ENCODE assay signal across 25 cellular contexts in the genomic region with DNA sequence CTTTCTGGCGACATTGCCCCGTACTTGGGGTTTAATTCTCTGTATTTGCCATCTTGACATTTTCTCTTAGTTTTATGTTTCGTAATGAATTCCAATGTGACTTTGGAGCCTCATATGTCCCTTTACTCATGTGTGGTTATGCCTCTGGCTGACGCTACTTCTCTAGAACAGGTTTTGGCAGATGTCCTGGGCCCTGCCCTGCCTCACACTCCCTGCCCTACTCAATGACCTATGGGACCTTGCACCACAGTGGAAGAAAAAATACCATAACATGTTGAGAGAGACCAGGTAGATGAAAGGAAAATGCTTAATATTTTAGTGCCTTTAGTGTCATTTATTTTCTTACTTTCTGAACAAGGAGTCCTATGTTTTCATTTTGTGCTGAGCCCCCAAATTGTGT.
"Had no signal": no experiment of that assay in that cellular context is flagged by ENCODE, and none has a peak within 500 bp of the region (broad histone marks: within the 10 kb centered on the region; RNA-seq: fewer than 3 reads in every experiment).

No MANE protein-coding gene starts in this region.

- H3K4me2 ChIP-seq: hepatocyte had no signal

- FAIRE-seq: endometrium, kidney had no signal

- DNase-seq: cerebellar nuclear complex; colonic mucosa; cortex of kidney; effector CD8-positive, alpha-beta T cell; effector memory CD8-positive, alpha-beta T cell; endodermal cell; foreskin fibroblast; foreskin melanocyte; gastrocnemius medialis; glutamatergic neuron; head of caudate nucleus; hypothalamus; immature natural killer cell; islet precursor cell; kidney; kidney glomerular epithelial cell; left colon; left ventricle myocardium inferior; lower lobe of right lung; mesendoderm; midbrain; naive thymus-derived CD4-positive, alpha-beta T cell had no signal

- H3K4me1 ChIP-seq: colonic mucosa, esophagus muscularis mucosa, gastrocnemius medialis, left ventricle myocardium inferior, lower lobe of right lung had no signal

- H3K9me3 ChIP-seq: colonic mucosa, esophagus muscularis mucosa, gastrocnemius medialis, left ventricle myocardium inferior, lower lobe of right lung had no signal

- H3K27ac ChIP-seq: colonic mucosa, esophagus muscularis mucosa, gastrocnemius medialis, hepatocyte, left ventricle myocardium inferior, lower lobe of right lung had no signal

- H3K27me3 ChIP-seq: colonic mucosa, esophagus muscularis mucosa, gastrocnemius medialis, hepatocyte had no signal

- ATAC-seq: effector memory CD8-positive, alpha-beta T cell; gastrocnemius medialis; left colon; lower lobe of right lung; naive thymus-derived CD4-positive, alpha-beta T cell had no signal

- H3K4me3 ChIP-seq: colonic mucosa, esophagus muscularis mucosa, gastrocnemius medialis, hepatocyte, left ventricle myocardium inferior, lower lobe of right lung had no signal

- H2AFZ ChIP-seq: hepatocyte had no signal

- H3K79me2 ChIP-seq: hepatocyte had no signal

- H3K36me3 ChIP-seq: colonic mucosa, esophagus muscularis mucosa, gastrocnemius medialis, left ventricle myocardium inferior, lower lobe of right lung had no signal
